In genomic region chr9:113221800-113222481, GRCh38 we compare ENCODE assay signal across 7 cellular contexts. TPM values are rescaled to one million over a fixed set of nuclear protein-coding genes. Genes with fewer than 3 reads are reported as not detected.
DNase-seq lines count a peak whose midpoint lies in the region; ATAC-seq, FAIRE-seq and TF ChIP-seq lines count a peak whose summit lies in the region.

No MANE protein-coding gene starts in this region.

- CTCF ChIA-PET in HEK293 (lab: Yijun Ruan, JAX): interaction anchor here (1.0 to 3.2 kb wide), 5 partner anchors 8 to 118 kb away, joined by 3 to 19 read pairs (median 6); partner anchors contain the start of genes CDC26 and WDR31

- H3K27me3 Mint-ChIP-seq in endothelial cell (ENCODE audit: unreplicated experiment): peaks cover 8% of the 10 kb centered on the region
- H3K27me3 Mint-ChIP-seq in natural killer cell treated with Interleukin-12 subunit alpha and Interleukin-12 subunit beta and Interleukin-15 and Interleukin-18, amount 100 ng/mL, for 72 hours: no peaks in the 10 kb centered on the region

- 0 out of 2 replicates have a peak, but pooled peaks cover 3% of the 10 kb centered on the region for H3K4me1 ChIP-seq in HEK293 (ENCODE audit: control insufficient read depth, insufficient read depth, low read length)
- H3K4me1 ChIP-seq in SJCRH30: peaks cover 9% of the 10 kb centered on the region

- peak overlapping the region; percentile 80 for H3K4me3 ChIP-seq in HEK293 (ENCODE audit: low read depth, low read length)
- peak overlapping the region; percentile 94 for H3K4me3 ChIP-seq in SJCRH30

- no peak for FAIRE-seq in frontal cortex (lab: Jason Lieb, UNC)

- peaks cover 3% of the 10 kb centered on the region for H3K36me3 Mint-ChIP-seq in endothelial cell (ENCODE audit: low read depth, unreplicated experiment)
- no peaks in the 10 kb centered on the region for H3K36me3 Mint-ChIP-seq in natural killer cell treated with Interleukin-12 subunit alpha and Interleukin-12 subunit beta and Interleukin-15 and Interleukin-18, amount 100 ng/mL, for 72 hours

- H3K9me3 ChIP-seq in HEK293 (ENCODE audit: control insufficient read depth, insufficient read depth, low read depth, low read length): no peaks in the 10 kb centered on the region
- H3K9me3 ChIP-seq in SJCRH30 (replicated peaks): no peaks in the 10 kb centered on the region

- no peaks in the 10 kb centered on the region for H3K27me3 ChIP-seq in SJCRH30

- POLR2A ChIA-PET in HEK293 (lab: Yijun Ruan, JAX): interaction anchor here (0.5 to 4.2 kb wide), 20 partner anchors 10 to 1204 kb away, joined by 3 to 44 read pairs (median 4); partner anchors contain the start of genes C9orf43, CDC26, HSDL2 and POLE3

- TF ChIP-seq CTCF in HEK293 (tag by site-specific recombination; IDR thresholded peaks at IDR 0.05): no peak
- no peak for TF ChIP-seq CTCF in endothelial cell (IDR thresholded peaks at IDR 0.05; ENCODE audit: unreplicated experiment)

- no peaks in the 10 kb centered on the region for H3K9me3 Mint-ChIP-seq in endothelial cell (ENCODE audit: unreplicated experiment)
- no peaks in the 10 kb centered on the region for H3K9me3 Mint-ChIP-seq in natural killer cell treated with Interleukin-12 subunit alpha and Interleukin-12 subunit beta and Interleukin-15 and Interleukin-18, amount 100 ng/mL, for 72 hours

- peak overlapping the region; percentile 97 for H3K4me3 Mint-ChIP-seq in endothelial cell (ENCODE audit: unreplicated experiment)
- peak overlapping the region; percentile 90 for H3K4me3 Mint-ChIP-seq in natural killer cell treated with Interleukin-12 subunit alpha and Interleukin-12 subunit beta and Interleukin-15 and Interleukin-18, amount 100 ng/mL, for 72 hours

- H3K36me3 ChIP-seq in HEK293 (ENCODE audit: control insufficient read depth in 2 of 2, insufficient read depth in 1 of 2, low read length in 2 of 2) (peaks cover 0 to 10% of the 10 kb centered on the region in 2 experiments), SJCRH30 (peaks cover 11% of the 10 kb centered on the region)

- DNase-seq in SJCRH30: no peak
- DNase-seq in endothelial cell (ENCODE audit: low spot score): no peak
- DNase-seq in natural killer cell treated with Interleukin-12 subunit alpha and Interleukin-12 subunit beta and Interleukin-15 and Interleukin-18, amount 100 ng/mL, for 72 hours (ENCODE audit: low spot score): no peak
- no peak for DNase-seq in NCI-H2227 treated with DMSO at 0.1 percent for 48 hours (lab: John Stamatoyannopoulos, UW)
- DNase-seq in frontal cortex (ENCODE audit: low spot score in 2 of 2): no peak
- DNase-seq in ureter (ENCODE audit: low spot score): no peak

- ATAC-seq in natural killer cell treated with Interleukin-12 subunit alpha and Interleukin-12 subunit beta and Interleukin-15 and Interleukin-18, amount 100 ng/mL, for 72 hours: no peak

- peak overlapping the region; percentile 47; the same call in 1 of the 2 replicates for H3K27ac ChIP-seq in HEK293 (ENCODE audit: extremely low read depth, low read depth, low read length)
- peak overlapping the region; percentile 62; the same call in 1 of the 2 replicates for H3K27ac ChIP-seq in SJCRH30

- H3K4me1 Mint-ChIP-seq in endothelial cell (ENCODE audit: unreplicated experiment): peaks cover 22% of the 10 kb centered on the region
- H3K4me1 Mint-ChIP-seq in natural killer cell treated with Interleukin-12 subunit alpha and Interleukin-12 subunit beta and Interleukin-15 and Interleukin-18, amount 100 ng/mL, for 72 hours (ENCODE audit: low read depth in 2 of 2): peaks cover 34 to 51% of the 10 kb centered on the region in 2 donors

- H3K27ac Mint-ChIP-seq in endothelial cell (ENCODE audit: unreplicated experiment): peak overlapping the region; percentile 6
- peak overlapping the region; percentile 81 to 91 for H3K27ac Mint-ChIP-seq in natural killer cell treated with Interleukin-12 subunit alpha and Interleukin-12 subunit beta and Interleukin-15 and Interleukin-18, amount 100 ng/mL, for 72 hours

TF ChIP-seq in HEK293, 187 proteins besides CTCF, POLR2A, EP300 and RAD21:
- TF ChIP-seq ZNF398 (tag by site-specific recombination; IDR thresholded peaks at IDR 0.05) (0 out of 2 replicates have a peak, but pooled peaks have one; percentile 5), ZFP37 (tag by site-specific recombination; IDR thresholded peaks at IDR 0.05) (0 out of 2 replicates have a peak, but pooled peaks have one; percentile 2), MZF1 (tag by site-specific recombination; IDR thresholded peaks at IDR 0.05; ENCODE audit: borderline replicate concordance) (no peak)

RNA-seq across cellular contexts. Expression of gene SLC31A1, which starts 0.6 kb away (rescaled TPM):
- 28.3 and 28.5 TPM in 2 replicates for total RNA-seq in SJCRH30 (2014; rRNA removed; shearing (Covaris generic))
- total RNA-seq in endothelial cell (ENCODE audit: unreplicated experiment): 23.2 TPM
- 10 to 100 TPM; 20.0 to 20.5 TPM for total RNA-seq in natural killer cell treated with Interleukin-12 subunit alpha and Interleukin-12 subunit beta and Interleukin-15 and Interleukin-18, amount 100 ng/mL, for 72 hours
- total RNA-seq in frontal cortex: 7.3 TPM
- 26.3 TPM for total RNA-seq in ureter

RNA-seq across cellular contexts. Expression of gene FKBP15, which starts 0.9 kb away (rescaled TPM):
- 22.2 and 26.3 TPM in 2 replicates for total RNA-seq in SJCRH30 (2014; rRNA removed; shearing (Covaris generic))
- total RNA-seq in endothelial cell (ENCODE audit: unreplicated experiment) (30.2 TPM), frontal cortex (9.8 TPM), ureter (43.9 TPM)
- 10 to 100 TPM; 47.2 to 60.4 TPM for total RNA-seq in natural killer cell treated with Interleukin-12 subunit alpha and Interleukin-12 subunit beta and Interleukin-15 and Interleukin-18, amount 100 ng/mL, for 72 hours

RNA-seq across cellular contexts. Expression of gene CDC26, which starts 53.4 kb away (rescaled TPM):
- total RNA-seq in SJCRH30 (2014; rRNA removed; shearing (Covaris generic)): 76.2 and 82.6 TPM in 2 replicates
- total RNA-seq in endothelial cell (ENCODE audit: unreplicated experiment): 27.0 TPM
- 10 to 100 TPM; 16.5 to 39.1 TPM for total RNA-seq in natural killer cell treated with Interleukin-12 subunit alpha and Interleukin-12 subunit beta and Interleukin-15 and Interleukin-18, amount 100 ng/mL, for 72 hours
- 14.3 TPM for total RNA-seq in frontal cortex
- total RNA-seq in ureter: 26.6 TPM

RNA-seq across cellular contexts. Expression of gene PRPF4, which starts 53.5 kb away (rescaled TPM):
- 74.3 and 74.4 TPM in 2 replicates for total RNA-seq in SJCRH30 (2014; rRNA removed; shearing (Covaris generic))
- 20.5 TPM for total RNA-seq in endothelial cell (ENCODE audit: unreplicated experiment)
- 10 to 100 TPM; 33.9 to 47.8 TPM for total RNA-seq in natural killer cell treated with Interleukin-12 subunit alpha and Interleukin-12 subunit beta and Interleukin-15 and Interleukin-18, amount 100 ng/mL, for 72 hours
- 23.6 TPM for total RNA-seq in frontal cortex
- 27.5 TPM for total RNA-seq in ureter
